ENCODE assay signal across 29 cellular contexts in genomic region chr12:102504280-102504679, GRCh38. TPM values are rescaled to one million over a fixed set of nuclear protein-coding genes. Genes with fewer than 3 reads are reported as not detected.
DNase-seq lines count a peak whose midpoint lies in the region; ATAC-seq, FAIRE-seq and TF ChIP-seq lines count a peak whose summit lies in the region.
"Had no signal": no experiment of that assay in that cellular context is flagged by ENCODE, and none has a peak within 500 bp of the region (broad histone marks: within the 10 kb centered on the region; RNA-seq: fewer than 3 reads in every experiment).

No MANE protein-coding gene starts in this region.

- no peak for TF ChIP-seq RAD21 in GM12878 (IDR thresholded peaks at IDR 0.05; ENCODE audit: insufficient read depth, low read depth, low read length)

- H3K4me3 ChIP-seq in NB4 (ENCODE audit: low read depth, low read length), result no peak overlapping the region
- no peak overlapping the region for H3K4me3 ChIP-seq in GM12878
- no peak overlapping the region for H3K4me3 ChIP-seq in naive thymus-derived CD4-positive, alpha-beta T cell (ENCODE audit: low read length)
- no peak overlapping the region for H3K4me3 ChIP-seq in suprapubic skin
- H3K4me3 ChIP-seq: ascending aorta, testis had no signal

- TF ChIP-seq CTCF in CD14-positive monocyte (IDR thresholded peaks at IDR 0.05) (no peak), NB4 (IDR thresholded peaks at IDR 0.05; ENCODE audit: low read depth, low read length) (no peak), GM12878 (IDR thresholded peaks at IDR 0.05 in 2 of 3, conservative IDR thresholded peaks at IDR 0.05 in 1 of 3; ENCODE audit: control insufficient read depth in 2 of 3, extremely low read depth in 1 of 3, insufficient read depth in 1 of 3, low read depth in 3 of 3, low read length in 3 of 3) (no peak), suprapubic skin (IDR thresholded peaks at IDR 0.05) (no peak)

- POLR2A ChIA-PET in GM12878 (lab: Charles Lee), result interaction anchor here (1.5 to 2.7 kb wide), 2 partner anchors 9 to 21 kb away, joined by 5 to 18 read pairs; no protein-coding TSS in a partner anchor
- POLR2A ChIA-PET in naive thymus-derived CD4-positive, alpha-beta T cell (lab: Charles Lee), result no interaction called here

- H3K79me2 ChIP-seq in GM12878 (ENCODE audit: control insufficient read depth, insufficient read depth, low read length), result no peaks in the 10 kb centered on the region

- H3K4me1 Mint-ChIP-seq in CD14-positive monocyte, result peaks cover 46% of the 10 kb centered on the region
- H3K4me1 Mint-ChIP-seq in naive thymus-derived CD4-positive, alpha-beta T cell, result no peaks in the 10 kb centered on the region
- no peaks in the 10 kb centered on the region for H3K4me1 Mint-ChIP-seq in activated T-cell treated with anti-CD3 and anti-CD28 coated beads, Interleukin-2, amount 50 U/mL, for 24 hours (ENCODE audit: low read depth)
- H3K4me1 Mint-ChIP-seq: activated naive CD8-positive, alpha-beta T cell treated with anti-CD3 and anti-CD28 coated beads for 36 hours; CD4-positive, alpha-beta memory T cell had no signal

- SMC1A ChIA-PET in GM12878 (lab: Charles Lee; ENCODE audit: uncharacterized antibody, unreplicated experiment), result interaction anchor here (0.6 to 3.4 kb wide), 5 partner anchors 9 to 56 kb away, joined by 3 to 25 read pairs (median 4); no protein-coding TSS in a partner anchor

- no peak overlapping the region for H2AFZ ChIP-seq in GM12878 (ENCODE audit: control insufficient read depth, low read depth, low read length)

- intact Hi-C loops in CD14-positive monocyte (cut with micrococcal nuclease) (no loop called here), GM12878 (cut with micrococcal nuclease; ENCODE audit: unreplicated experiment) (no loop called here)
- intact Hi-C loops in naive thymus-derived CD4-positive, alpha-beta T cell (cut with micrococcal nuclease), result no loop called here

- peaks cover 0 to 10% (median 2%) of the 10 kb centered on the region in 7 donors for H3K9me3 Mint-ChIP-seq in CD14-positive monocyte
- H3K9me3 Mint-ChIP-seq in naive thymus-derived CD4-positive, alpha-beta T cell, result peaks cover 0 to 10% (median 0%) of the 10 kb centered on the region in 11 donors
- no peaks in the 10 kb centered on the region for H3K9me3 Mint-ChIP-seq in activated T-cell treated with anti-CD3 and anti-CD28 coated beads, Interleukin-2, amount 50 U/mL, for 24 hours
- H3K9me3 Mint-ChIP-seq: activated naive CD8-positive, alpha-beta T cell treated with anti-CD3 and anti-CD28 coated beads for 36 hours; stimulated activated naive B cell treated with anti-CD40 and anti-IgM and Interleukin-4, amounts not matched to agents 10 μg/mL and 1 μg/mL and 100 μg/mL, for 72 hours had no signal

- in situ Hi-C loops in GM12878 (cut with MboI), result no loop called here

- DNase-seq in CD14-positive monocyte (ENCODE audit: low spot score), result no peak
- peak; percentile 24 for DNase-seq in NB4 (ENCODE audit: low read depth)
- DNase-seq in GM12878 (ENCODE audit: low read depth, low spot score), result no peak
- no peak for DNase-seq in naive thymus-derived CD4-positive, alpha-beta T cell
- DNase-seq in activated T-cell treated with anti-CD3 and anti-CD28 coated beads, Interleukin-2, amount 50 U/mL, for 24 hours, result no peak
- no peak for DNase-seq in AML-193 (lab: John Stamatoyannopoulos, UW)
- no peak for DNase-seq in suprapubic skin (ENCODE audit: low spot score in 2 of 2)
- DNase-seq in LoVo (ENCODE audit: low spot score), result no peak
- DNase-seq: activated CD4-positive, alpha-beta T cell treated with anti-CD3 and anti-CD28 coated beads, Interleukin-2, amount 50 U/mL, for 48 hours; activated CD8-positive, alpha-beta memory T cell treated with anti-CD3 and anti-CD28 coated beads, Interleukin-2, amount 50 U/mL, for 4 hours; activated naive CD8-positive, alpha-beta T cell treated with anti-CD3 and anti-CD28 coated beads for 36 hours; CD4-positive, alpha-beta memory T cell; central memory CD4-positive, alpha-beta T cell; dermis blood vessel endothelial cell; DMS153; IMR-90; kidney glomerular epithelial cell; mesendoderm; naive B cell; NCI-H1436; stimulated activated CD4-positive, alpha-beta T cell treated with anti-CD3 and anti-CD28 coated beads, Interleukin-4, amount 100 ng/mL, for 24 hours; stimulated activated naive B cell treated with anti-CD40 and anti-IgM and Interleukin-4, amounts not matched to agents 10 μg/mL and 1 μg/mL and 100 μg/mL, for 72 hours; T1000; testis had no signal

- no peak for TF ChIP-seq POLR2A in NB4 (IDR thresholded peaks at IDR 0.05; ENCODE audit: extremely low read depth, insufficient read length)
- TF ChIP-seq POLR2A in GM12878 (IDR thresholded peaks at IDR 0.05; ENCODE audit: low read depth, low read length), result no peak
- no peak for TF ChIP-seq POLR2A in suprapubic skin (IDR thresholded peaks at IDR 0.05)

- peaks cover 0 to 9% (median 0%) of the 10 kb centered on the region in 3 donors for H3K27me3 Mint-ChIP-seq in CD14-positive monocyte (ENCODE audit: low read depth in 3 of 3)
- peaks cover 0 to 19% (median 15%) of the 10 kb centered on the region in 5 donors for H3K27me3 Mint-ChIP-seq in naive thymus-derived CD4-positive, alpha-beta T cell
- H3K27me3 Mint-ChIP-seq in activated T-cell treated with anti-CD3 and anti-CD28 coated beads, Interleukin-2, amount 50 U/mL, for 24 hours, result peaks cover 19% of the 10 kb centered on the region

- CTCF ChIA-PET in GM12878 (lab: Yijun Ruan, JAX), result interaction anchor here (1.9 kb wide), 1 partner anchor 20 kb away, joined by 9 read pairs; no protein-coding TSS in a partner anchor
- CTCF ChIA-PET in naive thymus-derived CD4-positive, alpha-beta T cell (lab: Charles Lee), result no interaction called here

- peaks cover 1 to 3% of the 10 kb centered on the region in 2 donors for H3K36me3 Mint-ChIP-seq in CD14-positive monocyte
- H3K36me3 Mint-ChIP-seq in naive thymus-derived CD4-positive, alpha-beta T cell, result no peaks in the 10 kb centered on the region
- H3K36me3 Mint-ChIP-seq in activated T-cell treated with anti-CD3 and anti-CD28 coated beads, Interleukin-2, amount 50 U/mL, for 24 hours (ENCODE audit: low read depth), result no peaks in the 10 kb centered on the region
- H3K36me3 Mint-ChIP-seq: activated naive CD8-positive, alpha-beta T cell treated with anti-CD3 and anti-CD28 coated beads for 36 hours; CD4-positive, alpha-beta memory T cell; naive B cell; stimulated activated naive B cell treated with anti-CD40 and anti-IgM and Interleukin-4, amounts not matched to agents 10 μg/mL and 1 μg/mL and 100 μg/mL, for 72 hours had no signal

- peak overlapping the region in 1 of 2 donors; percentile 51 for H3K4me3 Mint-ChIP-seq in CD14-positive monocyte
- no peak overlapping the region for H3K4me3 Mint-ChIP-seq in naive thymus-derived CD4-positive, alpha-beta T cell
- H3K4me3 Mint-ChIP-seq in activated T-cell treated with anti-CD3 and anti-CD28 coated beads, Interleukin-2, amount 50 U/mL, for 24 hours, result no peak overlapping the region
- H3K4me3 Mint-ChIP-seq: activated naive CD8-positive, alpha-beta T cell treated with anti-CD3 and anti-CD28 coated beads for 36 hours; CD4-positive, alpha-beta memory T cell; naive B cell; stimulated activated naive B cell treated with anti-CD40 and anti-IgM and Interleukin-4, amounts not matched to agents 10 μg/mL and 1 μg/mL and 100 μg/mL, for 72 hours had no signal

- TF ChIP-seq EP300 in GM12878 (IDR thresholded peaks at IDR 0.05; ENCODE audit: borderline replicate concordance in 1 of 2, control insufficient read depth in 1 of 2, low read depth in 2 of 2, low read length in 2 of 2) (no peak), suprapubic skin (IDR thresholded peaks at IDR 0.05) (no peak)

- RAD21 ChIA-PET in GM12878 (lab: Charles Lee; ENCODE audit: unreplicated experiment), result interaction anchor here (0.9 to 2.2 kb wide), 2 partner anchors 20 to 39 kb away, joined by 4 to 17 read pairs; no protein-coding TSS in a partner anchor

- H4K20me1 ChIP-seq in GM12878 (ENCODE audit: control insufficient read depth, insufficient read depth), result no peaks in the 10 kb centered on the region

- H3K27ac ChIP-seq in GM12878 (ENCODE audit: control insufficient read depth, insufficient read depth), result 0 out of 2 replicates have a peak overlapping the region, but pooled peaks have one; percentile 32
- no peak overlapping the region for H3K27ac ChIP-seq in naive thymus-derived CD4-positive, alpha-beta T cell (ENCODE audit: low read depth, low read length)
- no peak overlapping the region for H3K27ac ChIP-seq in suprapubic skin
- H3K27ac ChIP-seq: ascending aorta, testis had no signal

- H3K9me3 ChIP-seq in GM12878 (replicated peaks; ENCODE audit: control insufficient read depth, insufficient read depth, low read length), result no peaks in the 10 kb centered on the region; the same call in 2 of the 3 replicates
- no peaks in the 10 kb centered on the region for H3K9me3 ChIP-seq in naive thymus-derived CD4-positive, alpha-beta T cell (ENCODE audit: control insufficient read depth in 2 of 3, low read length in 3 of 3)
- no peaks in the 10 kb centered on the region for H3K9me3 ChIP-seq in suprapubic skin
- H3K9me3 ChIP-seq: ascending aorta, testis had no signal

- H3K4me2 ChIP-seq in GM12878 (ENCODE audit: control insufficient read depth, insufficient read depth), result no peak overlapping the region

- H3K27ac Mint-ChIP-seq in CD14-positive monocyte, result peak overlapping the region; percentile 36 to 88 (median 83)
- no peak overlapping the region for H3K27ac Mint-ChIP-seq in naive thymus-derived CD4-positive, alpha-beta T cell
- no peak overlapping the region for H3K27ac Mint-ChIP-seq in activated T-cell treated with anti-CD3 and anti-CD28 coated beads, Interleukin-2, amount 50 U/mL, for 24 hours
- H3K27ac Mint-ChIP-seq: activated naive CD8-positive, alpha-beta T cell treated with anti-CD3 and anti-CD28 coated beads for 36 hours; activated T-helper 2 cell treated with anti-CD3 and anti-CD28 coated beads, Interferon-gamma antibody, Interleukin-2, Interleukin-4, amounts not matched to agents 10 μg/mL and 5 μg/mL and 100 μg/mL, durations not matched to agents 14 hours and 24 hours and 36 hours; CD4-positive, alpha-beta memory T cell; naive B cell; stimulated activated naive B cell treated with anti-CD40 and anti-IgM and Interleukin-4, amounts not matched to agents 10 μg/mL and 1 μg/mL and 100 μg/mL, for 72 hours had no signal

- H3K4me1 ChIP-seq in GM12878 (ENCODE audit: control insufficient read depth, insufficient read depth, low read length) (peaks cover 11% of the 10 kb centered on the region; the same call in 1 of the 2 replicates), suprapubic skin (peaks cover 12% of the 10 kb centered on the region)
- H3K4me1 ChIP-seq in naive thymus-derived CD4-positive, alpha-beta T cell (ENCODE audit: control insufficient read depth in 2 of 2, insufficient read depth in 2 of 2, low read length in 2 of 2), result no peaks in the 10 kb centered on the region
- H3K4me1 ChIP-seq: ascending aorta had no signal

- no peak for ATAC-seq in GM12878
- peak; percentile 32 for ATAC-seq in naive thymus-derived CD4-positive, alpha-beta T cell
- ATAC-seq: stimulated activated naive B cell treated with anti-CD40 and anti-IgM and Interleukin-4, amounts not matched to agents 10 μg/mL and 1 μg/mL and 100 μg/mL, for 72 hours had no signal

- WGBS in GM12878 (ENCODE audit: insufficient coverage, insufficient replicate concordance, low lambda C conversion rate, missing lambda C conversion rate), result 23% methylated on average over 2 of the region's 2 CpGs
- 86% methylated on average over 2 of the region's 2 CpGs for WGBS in suprapubic skin

- BruUV-seq in GM12878 (replicated peaks; lab: Mats Ljungman, UMichigan), result no TSS peak

- H3K27me3 ChIP-seq in GM12878 (replicated peaks in 1 of 2; ENCODE audit: control insufficient read depth in 2 of 2, insufficient read depth in 2 of 2, low read length in 1 of 2) (no peaks in the 10 kb centered on the region), suprapubic skin (no peaks in the 10 kb centered on the region)
- H3K27me3 ChIP-seq in naive thymus-derived CD4-positive, alpha-beta T cell (ENCODE audit: control insufficient read depth in 2 of 2, insufficient read depth in 2 of 2, low read length in 2 of 2), result no peaks in the 10 kb centered on the region
- H3K27me3 ChIP-seq: ascending aorta, testis had no signal

- H3K36me3 ChIP-seq in GM12878 (ENCODE audit: control insufficient read depth in 2 of 2, insufficient read depth in 2 of 2, low read length in 1 of 2) (no peaks in the 10 kb centered on the region), suprapubic skin (no peaks in the 10 kb centered on the region)
- no peaks in the 10 kb centered on the region for H3K36me3 ChIP-seq in naive thymus-derived CD4-positive, alpha-beta T cell (ENCODE audit: control insufficient read depth in 2 of 3, insufficient read depth in 3 of 3, low read length in 3 of 3)
- H3K36me3 ChIP-seq: ascending aorta had no signal

- no peak for FAIRE-seq in GM12878 (lab: Jason Lieb, UNC)

- no peak overlapping the region for H3K9ac ChIP-seq in GM12878 (ENCODE audit: control insufficient read depth, insufficient read depth, low read length)

RNA-seq across cellular contexts. Expression of gene IGF1, which starts 23.9 kb away (rescaled TPM):
- polyA plus RNA-seq in CD14-positive monocyte, result not detected
- total RNA-seq in GM12878 (2013; cell fraction: nucleolus; rRNA removed), result 21.3 and 22.3 TPM in 2 replicates
- total RNA-seq in GM12878 (2014; rRNA removed), result 2.4 and 2.6 TPM in 2 replicates
- total RNA-seq in GM12878 (2014; rRNA removed; fragmentation: Illumina TruSeq; extraction: Trizol), result 2.8 and 2.9 TPM in 2 replicates
- total RNA-seq in GM12878 (2021), result 3.2 and 3.4 TPM in 2 replicates
- polyA plus RNA-seq in GM12878 (2011; ENCODE audit: low read depth), result 6.5 TPM
- polyA plus RNA-seq in GM12878 (2011; rRNA removed), result 7.9 and 10.2 TPM in 2 replicates
- polyA plus RNA-seq in GM12878 (2011; cell fraction: cytosol; rRNA removed), result 10.8 and 11.8 TPM in 2 replicates
- polyA plus RNA-seq in GM12878 (2011; cell fraction: nucleus; rRNA removed), result 3.6 and 4.2 TPM in 2 replicates
- polyA plus RNA-seq in GM12878 (2012), result 7.5 and 9.8 TPM in 2 replicates
- 2.7 and 3.7 TPM in 2 replicates for polyA plus RNA-seq in GM12878 (2014; fragmentation: Illumina TruSeq; extraction: Trizol)
- 1 to 10 TPM; 6.2 to 9.2 TPM for polyA plus RNA-seq in GM12878 (2014; fragmentation: Nextera tagmentation; extraction: Ambion mirVana)
- polyA plus RNA-seq in GM12878 (2014; rRNA removed), result 1.8 and 2.5 TPM in 2 replicates
- polyA plus RNA-seq in GM12878 (2016; fragmentation: Nextera tagmentation; extraction: Ambion mirVana), result 1 to 10 TPM; 2.6 to 4.9 TPM
- polyA minus RNA-seq in GM12878 (2011; rRNA and poly(A)+ RNA removed), result 5.2 and 11.5 TPM in 2 replicates
- polyA minus RNA-seq in GM12878 (2011; cell fraction: cytosol; rRNA and poly(A)+ RNA removed), result 1.3 and 3.1 TPM in 2 replicates
- 3.9 and 8.5 TPM in 2 replicates for polyA minus RNA-seq in GM12878 (2011; cell fraction: nucleus; rRNA and poly(A)+ RNA removed)
- total RNA-seq in naive thymus-derived CD4-positive, alpha-beta T cell, result 1 to 10 TPM in 2 of 5 experiments, under 1 TPM in 2, not detected in 1; 0.30 to 1.5 (median 0.72) TPM
- polyA plus RNA-seq in naive thymus-derived CD4-positive, alpha-beta T cell, result not detected
- total RNA-seq in suprapubic skin, result 10 to 100 TPM in 2 of 4 donors, 1 to 10 TPM in 2; 5.9 to 19.7 (median 11.7) TPM
- total RNA-seq: CD4-positive, alpha-beta memory T cell; G401; NCI-H460; RPMI7951 had no signal
- polyA plus RNA-seq: CD4-positive, alpha-beta memory T cell had no signal

Comparison
In these comparisons a context has a peak if more than half of its experiments do, and no peak if none do; other contexts are left out.
1. H3K27ac Mint-ChIP-seq: peak in CD14-positive monocyte (7 of 7); none in naive thymus-derived CD4-positive, alpha-beta T cell (0 of 9) and activated T-cell treated with anti-CD3 and anti-CD28 coated beads, Interleukin-2, amount 50 U/mL, for 24 hours (single experiment).